In the genomic region with DNA sequence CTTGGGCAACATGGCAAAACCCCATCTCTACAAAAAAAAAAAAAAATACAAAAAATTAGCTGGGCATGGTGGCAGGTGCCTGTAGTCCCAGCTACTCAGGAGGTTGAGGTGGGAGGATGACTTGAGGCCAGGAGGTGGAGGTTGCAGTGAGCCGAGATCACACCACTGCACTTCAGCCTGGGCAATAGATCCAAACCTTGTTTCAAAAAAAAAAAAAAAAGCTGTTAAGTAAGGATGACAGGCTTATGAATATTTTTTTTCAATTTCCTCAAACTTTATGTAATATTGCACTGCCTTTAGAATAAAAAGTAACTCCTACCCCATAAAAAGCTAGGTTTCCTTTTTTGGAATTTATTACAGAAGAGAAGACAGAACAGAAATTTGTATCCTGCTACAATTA, we compare ENCODE assay signal across 7 cellular contexts. TPM values are rescaled to one million over a fixed set of nuclear protein-coding genes. Genes with fewer than 3 reads are reported as not detected.
A peak's percentile ranks its signal among the peaks of the same experiment; 100 is the strongest.
DNase-seq lines count a peak whose midpoint lies in the region; ATAC-seq, FAIRE-seq and TF ChIP-seq lines count a peak whose summit lies in the region.
"Not testable (repeated sequence)": the region's sequence is repeated elsewhere in the genome, so short reads cannot be mapped to it uniquely, and the experiment has no call there.

No MANE protein-coding gene starts in this region.

- intact Hi-C loops in body of pancreas (cut with DNase I); esophagus squamous epithelium (cut with DNase I); right lobe of liver (cut with DNase I); pancreas (cut with DNase I): not testable (repeated sequence)

- H3K9ac ChIP-seq in stomach smooth muscle (ENCODE audit: low read length in 2 of 2), result peak overlapping the region in 1 of 2 donors; percentile 35

- H3K27ac ChIP-seq in Peyer's patch (peak overlapping the region; percentile 30 to 87 (median 58)), body of pancreas (peak overlapping the region in 3 of 4 donors; percentile 69 to 88 (median 75)), esophagus squamous epithelium (peak overlapping the region; percentile 51 to 85 (median 75)), right lobe of liver (peak overlapping the region; percentile 79 to 85 (median 82)), pancreas (peak overlapping the region in 3 of 4 donors; percentile 48 to 79 (median 76)), stomach smooth muscle (ENCODE audit: low read length) (peak overlapping the region; percentile 72)

- not testable (repeated sequence) for H3K4me3 ChIP-seq in Peyer's patch; body of pancreas; esophagus squamous epithelium; pancreas; stomach smooth muscle (ENCODE audit: low read length in 2 of 2)
- peak overlapping the region in 1 of 3 donors; percentile 6 for H3K4me3 ChIP-seq in right lobe of liver

- not testable (repeated sequence) for TF ChIP-seq POLR2A in Peyer's patch (IDR thresholded peaks at IDR 0.05); body of pancreas (IDR thresholded peaks at IDR 0.05); esophagus squamous epithelium (IDR thresholded peaks at IDR 0.05); right lobe of liver (IDR thresholded peaks at IDR 0.05)

- not testable (repeated sequence) for TF ChIP-seq CTCF in Peyer's patch (IDR thresholded peaks at IDR 0.05); body of pancreas (IDR thresholded peaks at IDR 0.05); esophagus squamous epithelium (IDR thresholded peaks at IDR 0.05); right lobe of liver (IDR thresholded peaks at IDR 0.05); pancreas (IDR thresholded peaks at IDR 0.05)

- not testable (repeated sequence) for H3K9me3 ChIP-seq in Peyer's patch; body of pancreas; esophagus squamous epithelium; right lobe of liver; pancreas; stomach smooth muscle (ENCODE audit: control insufficient read depth in 2 of 2, low read length in 2 of 2)

- ATAC-seq in body of pancreas, result not testable (repeated sequence)
- ATAC-seq in right lobe of liver (peak in 3 of 4 donors; percentile 6 to 16 (median 15)), pancreas (peak in 1 of 4 donors; percentile 15)

- H3K4me1 ChIP-seq in Peyer's patch (peaks cover 0 to 39% (median 5%) of the 10 kb centered on the region in 4 donors), body of pancreas (peaks cover 17% of the 10 kb centered on the region), esophagus squamous epithelium (peaks cover 35 to 53% (median 46%) of the 10 kb centered on the region in 3 donors), right lobe of liver (peaks cover 0 to 34% (median 5%) of the 10 kb centered on the region in 4 donors), pancreas (peaks cover 0 to 10% (median 10%) of the 10 kb centered on the region in 3 donors), stomach smooth muscle (ENCODE audit: control insufficient read depth, insufficient read depth, low read length) (peaks cover 22% of the 10 kb centered on the region)

- CTCF ChIA-PET in HEK293T (lab: Yijun Ruan, JAX), result interaction anchor here (0.6 to 2.3 kb wide), 3 partner anchors 8 to 860 kb away, joined by 6 to 14 read pairs (median 6); no protein-coding TSS in a partner anchor

- H3K36me3 ChIP-seq in Peyer's patch; body of pancreas (replicated peaks in 1 of 2; ENCODE audit: insufficient read depth in 1 of 2, low read depth in 2 of 2); esophagus squamous epithelium; right lobe of liver; pancreas; stomach smooth muscle (ENCODE audit: control insufficient read depth in 2 of 2, insufficient read depth in 2 of 2, low read length in 2 of 2): not testable (repeated sequence)

- DNase-seq in HEK293T (ENCODE audit: extremely low spot score); Peyer's patch; body of pancreas; esophagus squamous epithelium (lab: John Stamatoyannopoulos, UW); right lobe of liver; pancreas: not testable (repeated sequence)

- H3K27me3 ChIP-seq in Peyer's patch; body of pancreas; esophagus squamous epithelium; right lobe of liver; pancreas; stomach smooth muscle (ENCODE audit: control insufficient read depth in 1 of 2, insufficient read depth in 2 of 2, low read length in 2 of 2): not testable (repeated sequence)

- WGBS in body of pancreas, 2 donors, result 68 to 82% methylated on average over 1 of the region's 1 CpG
- WGBS in esophagus squamous epithelium, 2 donors, result 68 to 90% methylated on average over 1 of the region's 1 CpG
- 0% methylated on average over 1 of the region's 1 CpG for WGBS in right lobe of liver (ENCODE audit: insufficient coverage, low coverage, low lambda C conversion rate, missing lambda C conversion rate)
- WGBS in pancreas, 2 donors, result 69 to 77% methylated on average over 1 of the region's 1 CpG

- POLR2A ChIA-PET in HEK293T (lab: Yijun Ruan, JAX), result interaction anchor here (0.7 to 1.2 kb wide), 4 partner anchors 26 to 62 kb away, joined by 3 to 4 read pairs (median 3); partner anchors contain the start of gene COPG1

- FAIRE-seq in pancreas (lab: Jason Lieb, UNC), result not testable (repeated sequence)

TF ChIP-seq in HEK293T, 16 proteins besides CTCF, POLR2A, EP300 and RAD21:
- TF ChIP-seq ZNF384 (IDR thresholded peaks at IDR 0.05), result peak; percentile 19; the same call in 1 of the 2 replicates

RNA-seq across cellular contexts. Expression of gene COPG1, which starts 25.0 kb away (rescaled TPM):
- total RNA-seq in Peyer's patch, result 100 to 1,000 TPM; 120 to 220 (median 176) TPM
- total RNA-seq in body of pancreas, result 10 to 100 TPM; 62.6 to 75.0 TPM
- 100 to 1,000 TPM in 2 of 4 donors, 10 to 100 TPM in 2; 68.3 to 121 (median 104) TPM for total RNA-seq in esophagus squamous epithelium
- total RNA-seq in right lobe of liver, result 100 to 1,000 TPM in 5 of 6 experiments, 10 to 100 TPM in 1; 75.9 to 140 (median 119) TPM
- total RNA-seq in pancreas, result 100 to 1,000 TPM in 5 of 6 donors, 10 to 100 TPM in 1; 90.1 to 137 (median 110) TPM
- polyA plus RNA-seq in pancreas, result 10 to 100 TPM; 81.4 to 99.7 TPM

RNA-seq across cellular contexts. Expression of gene CNBP, which starts 40.7 kb away (rescaled TPM):
- total RNA-seq in Peyer's patch (100 to 1,000 TPM; 191 to 261 (median 231) TPM), body of pancreas (100 to 1,000 TPM; 175 to 262 TPM), esophagus squamous epithelium (100 to 1,000 TPM; 209 to 435 (median 293) TPM), right lobe of liver (100 to 1,000 TPM; 164 to 222 (median 215) TPM), pancreas (100 to 1,000 TPM; 169 to 277 (median 182) TPM)
- 100 to 1,000 TPM; 178 to 258 TPM for polyA plus RNA-seq in pancreas

RNA-seq across cellular contexts. Expression of gene HMCES, which starts 54.3 kb away (rescaled TPM):
- total RNA-seq in Peyer's patch (10 to 100 TPM; 22.2 to 29.7 (median 24.2) TPM), body of pancreas (10 to 100 TPM; 10.1 to 14.5 TPM), esophagus squamous epithelium (10 to 100 TPM; 24.2 to 32.7 (median 29.7) TPM), right lobe of liver (10 to 100 TPM; 17.4 to 36.9 (median 20.1) TPM), pancreas (10 to 100 TPM in 4 of 6 donors, 1 to 10 TPM in 2; 8.1 to 14.0 (median 10.7) TPM)
- polyA plus RNA-seq in pancreas, result 10 to 100 TPM in 1 of 2 donors, 1 to 10 TPM in 1; 8.0 to 22.5 TPM
